In the genomic region with DNA sequence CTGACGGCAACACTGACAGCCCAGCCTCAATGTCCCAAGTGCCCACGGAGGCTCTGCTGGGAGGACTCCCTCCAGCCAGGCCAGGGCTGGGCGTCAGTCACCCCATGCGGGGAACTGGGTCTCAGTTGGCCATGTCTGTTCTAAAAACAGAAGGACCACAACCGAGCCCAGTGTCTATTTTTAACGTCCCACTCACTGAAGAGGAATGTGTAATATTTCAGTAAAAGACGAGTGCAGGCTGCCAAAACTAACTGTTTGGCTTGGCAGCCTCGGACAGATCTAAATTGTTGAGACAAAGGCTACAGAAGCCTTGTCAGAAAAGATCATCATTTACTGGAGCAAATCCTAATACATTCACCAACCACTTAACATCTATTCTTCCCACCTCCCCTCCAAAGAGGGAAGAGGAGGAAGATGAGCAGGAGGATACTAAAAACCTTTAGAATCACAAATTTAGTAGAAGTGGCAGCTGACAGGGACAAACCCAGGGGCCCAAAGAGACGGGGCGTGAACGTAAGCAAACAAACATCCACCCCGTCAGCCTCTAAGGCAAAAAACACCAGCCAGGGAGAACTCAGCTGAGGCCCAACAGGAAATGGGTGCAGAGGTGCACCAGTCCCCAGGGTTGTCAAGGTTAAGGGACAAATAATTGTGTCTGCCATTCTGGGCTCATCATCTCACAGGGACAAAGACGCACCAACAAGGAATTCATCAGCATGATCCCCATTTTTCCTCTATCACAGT, we compare ENCODE assay signal across 8 cellular contexts. TPM values are rescaled to one million over a fixed set of nuclear protein-coding genes. Genes with fewer than 3 reads are reported as not detected.
DNase-seq lines count a peak whose midpoint lies in the region; ATAC-seq, FAIRE-seq and TF ChIP-seq lines count a peak whose summit lies in the region.

No MANE protein-coding gene starts in this region.

- 12% methylated on average over 9 of the region's 13 CpGs for WGBS in right lobe of liver (ENCODE audit: insufficient coverage, low coverage, low lambda C conversion rate, missing lambda C conversion rate)
- 89% methylated on average over 13 of the region's 13 CpGs for WGBS in thymus

- DNase-seq in HTR-8/SVneo (ENCODE audit: insufficient read length, low spot score) (peak; percentile 68), cardiac fibroblast (ENCODE audit: low read depth in 2 of 2) (peak; percentile 94 to 95), right lobe of liver (peak in 1 of 3 donors; percentile 37), DMS 273 treated with DMSO at 0.1 percent for 48 hours (lab: John Stamatoyannopoulos, UW) (no peak)
- DNase-seq in activated CD8-positive, alpha-beta memory T cell treated with anti-CD3 and anti-CD28 coated beads for 24 hours: no peak

- H3K9me3 ChIP-seq in right lobe of liver: no peaks in the 10 kb centered on the region
- no peaks in the 10 kb centered on the region for H3K9me3 ChIP-seq in thymus (ENCODE audit: control insufficient read depth)

- H3K4me3 ChIP-seq in cardiac fibroblast (replicated peaks in 1 of 2; ENCODE audit: low read depth in 2 of 2, low read length in 2 of 2) (no peak overlapping the region), right lobe of liver (no peak overlapping the region), thymus (ENCODE audit: low read length) (no peak overlapping the region)

- no peak for FAIRE-seq in HTR-8/SVneo (lab: Jason Lieb, UNC)

- intact Hi-C loops in right lobe of liver (cut with DNase I): no loop called here

- peak; percentile 64 to 89 (median 76) for ATAC-seq in right lobe of liver
- no peak for ATAC-seq in GM18511 (IDR thresholded peaks at IDR 0.05; ENCODE audit: unreplicated experiment)
- ATAC-seq in GM21825 (IDR thresholded peaks at IDR 0.05; ENCODE audit: unreplicated experiment): no peak

- H3K4me1 ChIP-seq in right lobe of liver (peaks cover 0 to 11% (median 0%) of the 10 kb centered on the region in 4 donors), thymus (ENCODE audit: control insufficient read depth, insufficient read depth, low read length) (no peaks in the 10 kb centered on the region)

- TF ChIP-seq CTCF in cardiac fibroblast (IDR thresholded peaks at IDR 0.05; ENCODE audit: low read depth, low read length): no peak
- no peak for TF ChIP-seq CTCF in right lobe of liver (IDR thresholded peaks at IDR 0.05)

- no peaks in the 10 kb centered on the region for H3K27me3 ChIP-seq in right lobe of liver
- no peaks in the 10 kb centered on the region for H3K27me3 ChIP-seq in thymus (ENCODE audit: control insufficient read depth, insufficient read depth)

- peak overlapping the region in 2 of 3 donors; percentile 49 to 65 for H3K27ac ChIP-seq in right lobe of liver
- H3K27ac ChIP-seq in thymus (ENCODE audit: low read depth): peak overlapping the region; percentile 47

- TF ChIP-seq POLR2A in right lobe of liver (IDR thresholded peaks at IDR 0.05): no peak

- H3K36me3 ChIP-seq in right lobe of liver (peaks cover 0 to 6% (median 0%) of the 10 kb centered on the region in 4 donors), thymus (ENCODE audit: control insufficient read depth, insufficient read depth) (no peaks in the 10 kb centered on the region)

RNA-seq across cellular contexts. Expression of gene C1orf198, which starts 18.7 kb away (rescaled TPM):
- total RNA-seq in right lobe of liver: 10 to 100 TPM in 3 of 6 experiments, 1 to 10 TPM in 3; 4.2 to 33.7 (median 17.2) TPM
- 14.2 TPM for polyA plus RNA-seq in thymus

Comparison
In these comparisons a context has a peak if more than half of its experiments do, and no peak if none do; other contexts are left out.
1. DNase-seq: peak in HTR-8/SVneo (single experiment) and cardiac fibroblast (2 of 2); none in activated CD8-positive, alpha-beta memory T cell treated with anti-CD3 and anti-CD28 coated beads for 24 hours (single experiment) and DMS 273 treated with DMSO at 0.1 percent for 48 hours (single experiment).
2. ATAC-seq: peak in right lobe of liver (4 of 4); none in GM18511 (single experiment) and GM21825 (single experiment).